In genomic region chr14:69152944-69153847, GRCh38 we compare ENCODE assay signal across 8 cellular contexts. TPM values are rescaled to one million over a fixed set of nuclear protein-coding genes. Genes with fewer than 3 reads are reported as not detected.
A peak's percentile ranks its signal among the peaks of the same experiment; 100 is the strongest.
DNase-seq lines count a peak whose midpoint lies in the region; ATAC-seq and TF ChIP-seq lines count a peak whose summit lies in the region.

A gene with protein sequence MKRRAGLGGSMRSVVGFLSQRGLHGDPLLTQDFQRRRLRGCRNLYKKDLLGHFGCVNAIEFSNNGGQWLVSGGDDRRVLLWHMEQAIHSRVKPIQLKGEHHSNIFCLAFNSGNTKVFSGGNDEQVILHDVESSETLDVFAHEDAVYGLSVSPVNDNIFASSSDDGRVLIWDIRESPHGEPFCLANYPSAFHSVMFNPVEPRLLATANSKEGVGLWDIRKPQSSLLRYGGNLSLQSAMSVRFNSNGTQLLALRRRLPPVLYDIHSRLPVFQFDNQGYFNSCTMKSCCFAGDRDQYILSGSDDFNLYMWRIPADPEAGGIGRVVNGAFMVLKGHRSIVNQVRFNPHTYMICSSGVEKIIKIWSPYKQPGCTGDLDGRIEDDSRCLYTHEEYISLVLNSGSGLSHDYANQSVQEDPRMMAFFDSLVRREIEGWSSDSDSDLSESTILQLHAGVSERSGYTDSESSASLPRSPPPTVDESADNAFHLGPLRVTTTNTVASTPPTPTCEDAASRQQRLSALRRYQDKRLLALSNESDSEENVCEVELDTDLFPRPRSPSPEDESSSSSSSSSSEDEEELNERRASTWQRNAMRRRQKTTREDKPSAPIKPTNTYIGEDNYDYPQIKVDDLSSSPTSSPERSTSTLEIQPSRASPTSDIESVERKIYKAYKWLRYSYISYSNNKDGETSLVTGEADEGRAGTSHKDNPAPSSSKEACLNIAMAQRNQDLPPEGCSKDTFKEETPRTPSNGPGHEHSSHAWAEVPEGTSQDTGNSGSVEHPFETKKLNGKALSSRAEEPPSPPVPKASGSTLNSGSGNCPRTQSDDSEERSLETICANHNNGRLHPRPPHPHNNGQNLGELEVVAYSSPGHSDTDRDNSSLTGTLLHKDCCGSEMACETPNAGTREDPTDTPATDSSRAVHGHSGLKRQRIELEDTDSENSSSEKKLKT (minus strand): TSS chr14:69153119. CDS start chr14:69152978, 141 bp downstream.

- H2AFZ ChIP-seq in HCT116 (ENCODE audit: low read depth, low read length, poor library complexity, severe bottlenecking) = peak within 1 kb of the TSS; percentile 66
- H2AFZ ChIP-seq in neuron (ENCODE audit: low read depth, low read length) = peak within 1 kb of the TSS; percentile 99

- 0 out of 4 replicates have a peak, but pooled peaks cover 3 to 6% of the 10 kb centered on the region in 2 experiments for H3K36me3 ChIP-seq in HCT116 (ENCODE audit: control insufficient read depth in 1 of 2, insufficient read depth in 2 of 2, low read length in 2 of 2)
- peaks cover 16% of the 10 kb centered on the region for H3K36me3 ChIP-seq in SJSA1
- peaks cover 16% of the 10 kb centered on the region for H3K36me3 ChIP-seq in neuron (ENCODE audit: insufficient read depth, low read length)

- peaks cover 35% of the 10 kb centered on the region for H3K79me2 ChIP-seq in HCT116 (ENCODE audit: insufficient read depth, low read length)

- no TSS peak for BruUV-seq in HCT116 (replicated peaks; lab: Mats Ljungman, UMichigan)

- DNase-seq in GDM1 (lab: John Stamatoyannopoulos, UW) (peak; percentile 85), HCT116 (ENCODE audit: low read depth, low spot score) (peak; percentile 84), MV-4-11 (lab: John Stamatoyannopoulos, UW) (peak; percentile 88), SJSA1 (ENCODE audit: low read depth in 1 of 2, low spot score in 2 of 2) (peak; percentile 83 to 94), foreskin keratinocyte (peak; percentile 69 to 83), stromal cell of bone marrow (ENCODE audit: low read depth) (peak; percentile 85)
- DNase-seq in activated naive CD4-positive, alpha-beta T cell (lab: John Stamatoyannopoulos, UW) = peak; percentile 73 to 86 (median 80)

- H3K9me3 ChIP-seq in HCT116 (ENCODE audit: control insufficient read depth in 1 of 2, insufficient read depth in 1 of 2, low read depth in 1 of 2, low read length in 2 of 2) (no peaks in the 10 kb centered on the region), SJSA1 (replicated peaks) (no peaks in the 10 kb centered on the region), neuron (ENCODE audit: low read length) (no peaks in the 10 kb centered on the region)

- TF ChIP-seq POLR2A in HCT116 (IDR thresholded peaks at IDR 0.05; ENCODE audit: borderline replicate concordance, extremely low read depth, insufficient read depth, insufficient read length) = peak; percentile 36

- no peaks in the 10 kb centered on the region for H4K20me1 ChIP-seq in HCT116 (ENCODE audit: insufficient read depth)

- H3K27ac ChIP-seq in HCT116 (ENCODE audit: low read depth, low read length) = peak within 1 kb of the TSS; percentile 89
- peak within 1 kb of the TSS; percentile 58; the same call in 1 of the 2 replicates for H3K27ac ChIP-seq in SJSA1
- H3K27ac ChIP-seq in foreskin keratinocyte = peak within 1 kb of the TSS; percentile 72

- H3K9ac ChIP-seq in HCT116 (ENCODE audit: low read length) = peak within 1 kb of the TSS; percentile 77

- H3K4me3 ChIP-seq in HCT116 (replicated peaks in 1 of 2; ENCODE audit: low read depth in 1 of 2, low read length in 2 of 2) (peak within 1 kb of the TSS; percentile 82 to 83), SJSA1 (peak within 1 kb of the TSS; percentile 75), neuron (ENCODE audit: low read length) (peak within 1 kb of the TSS; percentile 77)

- RAD21 ChIA-PET in HCT116 (lab: Charles Lee; ENCODE audit: low non-redundant PET in 1 of 2, low total read pairs in 2 of 2, uncharacterized antibody in 2 of 2, unreplicated experiment in 2 of 2) = no interaction called here

- H3K27me3 ChIP-seq in HCT116 (ENCODE audit: insufficient read depth, low read length) (no peaks in the 10 kb centered on the region), SJSA1 (replicated peaks) (no peaks in the 10 kb centered on the region; the same call in 1 of the 2 replicates), foreskin keratinocyte (peaks cover 6% of the 10 kb centered on the region), neuron (ENCODE audit: insufficient read depth, low read length) (no peaks in the 10 kb centered on the region)

- CTCF ChIA-PET in HCT116 (lab: Charles Lee) = interaction anchor here (1.0 to 1.1 kb wide), 2 partner anchors 24 to 305 kb away, joined by 3 read pairs; no protein-coding TSS in a partner anchor

- ATAC-seq in HCT116 = peak; percentile 84
- ATAC-seq in foreskin keratinocyte = peak; percentile 89

- no peak for TF ChIP-seq RAD21 in HCT116 (IDR thresholded peaks at IDR 0.05; ENCODE audit: low read depth)

- POLR2A ChIA-PET in HCT116 (lab: Charles Lee) = interaction anchor here (0.6 kb wide), 1 partner anchor 59 kb away, joined by 5 read pairs; no protein-coding TSS in a partner anchor

- peak within 1 kb of the TSS; percentile 90 for H3K4me2 ChIP-seq in HCT116 (ENCODE audit: low read length)

- H3K4me1 ChIP-seq in HCT116 (ENCODE audit: control insufficient read depth in 1 of 2, insufficient read depth in 2 of 2, low read length in 2 of 2) (peaks cover 22 to 29% of the 10 kb centered on the region in 2 experiments), SJSA1 (replicated peaks) (peaks cover 8% of the 10 kb centered on the region), foreskin keratinocyte (peaks cover 18% of the 10 kb centered on the region), neuron (ENCODE audit: insufficient read depth, low read length) (peaks cover 25% of the 10 kb centered on the region)

- H3K9me2 ChIP-seq in HCT116 (ENCODE audit: insufficient read depth) = no peaks in the 10 kb centered on the region

- TF ChIP-seq CTCF in HCT116 (IDR thresholded peaks at IDR 0.05 in 2 of 3, conservative IDR thresholded peaks at IDR 0.05 in 1 of 3; ENCODE audit: borderline replicate concordance in 1 of 3, insufficient read depth in 1 of 3, low read depth in 2 of 3, low read length in 2 of 3) = no peak
- TF ChIP-seq CTCF in foreskin keratinocyte (conservative IDR thresholded peaks at IDR 0.05) = no peak

- intact Hi-C loops in HCT116 (cut with micrococcal nuclease) = no loop called here

TF ChIP-seq in HCT116, 20 proteins besides CTCF, POLR2A, EP300 and RAD21 (continues in another document):
- peak; percentile 63 for TF ChIP-seq YY1 (IDR thresholded peaks at IDR 0.05; ENCODE audit: extremely low read depth, insufficient replicate concordance, low read depth, low read length)
- TF ChIP-seq POLR2AphosphoS5 (IDR thresholded peaks at IDR 0.05; ENCODE audit: low read depth, low read length) = peak; percentile 78
- no peak for TF ChIP-seq EGR1 (IDR thresholded peaks at IDR 0.05; ENCODE audit: low read depth)
- TF ChIP-seq CEBPB (IDR thresholded peaks at IDR 0.05; ENCODE audit: low read depth) = no peak
- TF ChIP-seq CBX3 (IDR thresholded peaks at IDR 0.05; ENCODE audit: low read depth) = no peak; the same call in 1 of the 2 replicates
- TF ChIP-seq JUND (IDR thresholded peaks at IDR 0.05) = no peak
- no peak for TF ChIP-seq REST (IDR thresholded peaks at IDR 0.05; ENCODE audit: low read depth)
- TF ChIP-seq SIN3A (IDR thresholded peaks at IDR 0.05; ENCODE audit: low read depth) = peak; percentile 81
- no peak for TF ChIP-seq EZH2phosphoT487 (IDR thresholded peaks at IDR 0.05; ENCODE audit: borderline replicate concordance)
- no peak for TF ChIP-seq SRF (IDR thresholded peaks at IDR 0.05; ENCODE audit: low read depth)
- no peak for TF ChIP-seq ATF3 (IDR thresholded peaks at IDR 0.05)
- peak; percentile 65 for TF ChIP-seq MAX (IDR thresholded peaks at IDR 0.05)
- no peak for TF ChIP-seq FOSL1 (IDR thresholded peaks at IDR 0.05; ENCODE audit: low read depth)
- TF ChIP-seq EZH2 (IDR thresholded peaks at IDR 0.05) = no peak

RNA-seq across cellular contexts. Expression of the gene that starts here (rescaled TPM):
- total RNA-seq in HCT116 (2021; ENCODE audit: unreplicated experiment) (27.1 TPM), foreskin keratinocyte (21.3 and 23.5 TPM in 2 replicates)
- polyA plus RNA-seq in HCT116 (2012) = 20.4 and 22.0 TPM in 2 replicates
- 12.8 and 19.9 TPM in 2 replicates for total RNA-seq in SJSA1 (2014; rRNA removed; shearing (Covaris generic))
- polyA plus RNA-seq in foreskin keratinocyte = 9.5 and 9.8 TPM in 2 replicates

Comparison
In these comparisons a context has a peak if more than half of its experiments do, and no peak if none do; other contexts are left out.
1. Peak in every context shown above with its lines: DNase-seq, ATAC-seq, H3K4me3 ChIP-seq and H3K27ac ChIP-seq.